ENCODE assay signal across 8 cellular contexts in genomic region chr1:59150537-59151386, GRCh38.
A peak's percentile ranks its signal among the peaks of the same experiment; 100 is the strongest.
DNase-seq lines count a peak whose midpoint lies in the region; ATAC-seq and TF ChIP-seq lines count a peak whose summit lies in the region.

No MANE protein-coding gene starts in this region.

- no peaks in the 10 kb centered on the region for H3K27me3 Mint-ChIP-seq in activated T-helper 2 cell treated with anti-CD3 and anti-CD28 coated beads, Interferon-gamma antibody, Interleukin-2, Interleukin-4, amounts not matched to agents 10 μg/mL and 5 μg/mL and 100 μg/mL, durations not matched to agents 14 hours and 24 hours and 36 hours (ENCODE audit: low read depth)
- peaks cover 33% of the 10 kb centered on the region for H3K27me3 Mint-ChIP-seq in progenitor cell of endocrine pancreas

- CTCF ChIA-PET in GM10248 (lab: Yijun Ruan, JAX) = interaction anchor here (0.7 to 2.3 kb wide), 4 partner anchors 72 to 549 kb away, joined by 3 to 6 read pairs (median 3); no protein-coding TSS in a partner anchor

- 2 to 6% methylated on average over 4 of the region's 4 CpGs for WGBS in heart right ventricle, 2 donors

- no peaks in the 10 kb centered on the region for H3K9me3 ChIP-seq in heart right ventricle

- H3K4me1 ChIP-seq in heart right ventricle = peaks cover 9 to 44% (median 36%) of the 10 kb centered on the region in 9 donors

- TF ChIP-seq CTCF in GM10248 (IDR thresholded peaks at IDR 0.05; ENCODE audit: control extremely low read depth, extremely low read depth, low read depth, missing control alignments) (no peak), heart right ventricle (IDR thresholded peaks at IDR 0.05) (no peak), retinal pigment epithelial cell (conservative IDR thresholded peaks at IDR 0.05; ENCODE audit: low read depth, low read length) (no peak), progenitor cell of endocrine pancreas (IDR thresholded peaks at IDR 0.05; ENCODE audit: unreplicated experiment) (no peak)

- H3K27me3 ChIP-seq in heart right ventricle = no peaks in the 10 kb centered on the region

- H3K36me3 ChIP-seq in heart right ventricle = no peaks in the 10 kb centered on the region

- H3K4me3 Mint-ChIP-seq in activated T-helper 2 cell treated with anti-CD3 and anti-CD28 coated beads, Interferon-gamma antibody, Interleukin-2, Interleukin-4, amounts not matched to agents 10 μg/mL and 5 μg/mL and 100 μg/mL, durations not matched to agents 14 hours and 24 hours and 36 hours (ENCODE audit: low read depth) = no peak overlapping the region
- no peak overlapping the region for H3K4me3 Mint-ChIP-seq in progenitor cell of endocrine pancreas (ENCODE audit: low read depth)

- ATAC-seq in GM21423 (IDR thresholded peaks at IDR 0.05; ENCODE audit: unreplicated experiment) (peak; percentile 61), heart right ventricle (peak; percentile 85 to 98 (median 94))

- peak overlapping the region; percentile 49 to 89 (median 78) for H3K27ac ChIP-seq in heart right ventricle

- H3K9me3 Mint-ChIP-seq in activated T-helper 2 cell treated with anti-CD3 and anti-CD28 coated beads, Interferon-gamma antibody, Interleukin-2, Interleukin-4, amounts not matched to agents 10 μg/mL and 5 μg/mL and 100 μg/mL, durations not matched to agents 14 hours and 24 hours and 36 hours = no peaks in the 10 kb centered on the region
- H3K9me3 Mint-ChIP-seq in progenitor cell of endocrine pancreas (ENCODE audit: low read depth) = no peaks in the 10 kb centered on the region

- POLR2A ChIA-PET in GM10248 (lab: Yijun Ruan, JAX) = no interaction called here

- peaks cover 26% of the 10 kb centered on the region for H3K4me1 Mint-ChIP-seq in activated T-helper 2 cell treated with anti-CD3 and anti-CD28 coated beads, Interferon-gamma antibody, Interleukin-2, Interleukin-4, amounts not matched to agents 10 μg/mL and 5 μg/mL and 100 μg/mL, durations not matched to agents 14 hours and 24 hours and 36 hours (ENCODE audit: low read depth)
- peaks cover 4% of the 10 kb centered on the region for H3K4me1 Mint-ChIP-seq in progenitor cell of endocrine pancreas (ENCODE audit: low read depth)

- H3K4me3 ChIP-seq in heart right ventricle (peak overlapping the region in 6 of 10 donors; percentile 1 to 39 (median 21)), retinal pigment epithelial cell (ENCODE audit: low read length) (no peak overlapping the region)

- H3K27ac Mint-ChIP-seq in activated T-helper 2 cell treated with anti-CD3 and anti-CD28 coated beads, Interferon-gamma antibody, Interleukin-2, Interleukin-4, amounts not matched to agents 10 μg/mL and 5 μg/mL and 100 μg/mL, durations not matched to agents 14 hours and 24 hours and 36 hours = no peak overlapping the region
- H3K27ac Mint-ChIP-seq in progenitor cell of endocrine pancreas = no peak overlapping the region

- DNase-seq in GM10248 (ENCODE audit: extremely low spot score) (peak; percentile 47), HT1080 (ENCODE audit: low read depth) (peak; percentile 100), heart right ventricle (peak; percentile 67 to 86), retinal pigment epithelial cell (ENCODE audit: low read depth) (peak; percentile 80), NCI-H146 treated with DMSO at 0.1 percent for 48 hours (lab: John Stamatoyannopoulos, UW; ENCODE audit: unreplicated experiment) (no peak), progenitor cell of endocrine pancreas (ENCODE audit: low spot score, unreplicated experiment) (no peak)
- peak; percentile 19 for DNase-seq in activated T-helper 2 cell treated with anti-CD3 and anti-CD28 coated beads, Interferon-gamma antibody, Interleukin-2, Interleukin-4, amounts not matched to agents 10 μg/mL and 5 μg/mL and 100 μg/mL, durations not matched to agents 14 hours and 24 hours and 36 hours (ENCODE audit: low spot score)

- intact Hi-C loops in activated T-helper 2 cell treated with anti-CD3 and anti-CD28 coated beads, Interferon-gamma antibody, Interleukin-2, Interleukin-4, amounts not matched to agents 10 μg/mL and 5 μg/mL and 100 μg/mL, durations not matched to agents 14 hours and 24 hours and 36 hours (cut with micrococcal nuclease) = loop anchor here (5.0 kb wide), 1 partner anchor 242 kb away; no protein-coding TSS in a partner anchor
- intact Hi-C loops in heart right ventricle (cut with DNase I) = loop anchor here in 4 of 10 donors (2.0 to 10.0 kb wide), 6 partner anchors 142 to 544 kb away; partner anchors contain the start of genes FGGY (in 2 of the 4) and JUN (in 1 of the 4)

- no peaks in the 10 kb centered on the region for H3K36me3 Mint-ChIP-seq in activated T-helper 2 cell treated with anti-CD3 and anti-CD28 coated beads, Interferon-gamma antibody, Interleukin-2, Interleukin-4, amounts not matched to agents 10 μg/mL and 5 μg/mL and 100 μg/mL, durations not matched to agents 14 hours and 24 hours and 36 hours (ENCODE audit: low read depth)
- H3K36me3 Mint-ChIP-seq in progenitor cell of endocrine pancreas (ENCODE audit: insufficient read depth) = no peaks in the 10 kb centered on the region

Comparison
In these comparisons a context has a peak if more than half of its experiments do, and no peak if none do; other contexts are left out.
1. DNase-seq: peak in GM10248 (single experiment), HT1080 (single experiment), activated T-helper 2 cell treated with anti-CD3 and anti-CD28 coated beads, Interferon-gamma antibody, Interleukin-2, Interleukin-4, amounts not matched to agents 10 μg/mL and 5 μg/mL and 100 μg/mL, durations not matched to agents 14 hours and 24 hours and 36 hours (single experiment), heart right ventricle (2 of 2) and retinal pigment epithelial cell (single experiment); none in NCI-H146 treated with DMSO at 0.1 percent for 48 hours (single experiment) and progenitor cell of endocrine pancreas (single experiment).